11 cellular contexts compared by ENCODE assay signal in genomic region chr1:17624540-17625256, GRCh38.
DNase-seq lines count a peak whose midpoint lies in the region; ATAC-seq and TF ChIP-seq lines count a peak whose summit lies in the region.
"Had no signal": no experiment of that assay in that cellular context is flagged by ENCODE, and none has a peak within 500 bp of the region (broad histone marks: within the 10 kb centered on the region; RNA-seq: fewer than 3 reads in every experiment).

No MANE protein-coding gene starts in this region.

- peak overlapping the region; percentile 85 for H3K27ac ChIP-seq in right cardiac atrium (ENCODE audit: low read length)

- H3K27me3 ChIP-seq in right cardiac atrium (ENCODE audit: control insufficient read depth, insufficient read depth): no peaks in the 10 kb centered on the region
- H3K27me3 ChIP-seq: uterus had no signal

- intact Hi-C loops in right cardiac atrium (cut with DNase I): no loop called here

- WGBS in right cardiac atrium: 52% methylated on average over 8 of the region's 8 CpGs

- peak; percentile 61 to 70 for ATAC-seq in right cardiac atrium
- no peak for ATAC-seq in HG02588 (IDR thresholded peaks at IDR 0.05; ENCODE audit: unreplicated experiment)
- ATAC-seq in HG02885 (IDR thresholded peaks at IDR 0.05; ENCODE audit: poor library complexity, unreplicated experiment): no peak
- ATAC-seq: activated naive CD8-positive, alpha-beta T cell treated with anti-CD3 and anti-CD28 coated beads, Interleukin-2, amount 50 U/mL, for 24 hours had no signal

- TF ChIP-seq CTCF in brain (conservative IDR thresholded peaks at IDR 0.05): no peak

- no peaks in the 10 kb centered on the region for H3K9me3 ChIP-seq in right cardiac atrium (ENCODE audit: control insufficient read depth, low read length)
- H3K9me3 ChIP-seq: uterus had no signal

- no peaks in the 10 kb centered on the region for H3K27me3 Mint-ChIP-seq in brain

- H3K4me3 Mint-ChIP-seq in brain: no peak overlapping the region
- H3K4me3 Mint-ChIP-seq: activated naive CD8-positive, alpha-beta T cell treated with anti-CD3 and anti-CD28 coated beads, Interleukin-2, amount 50 U/mL, for 24 hours had no signal

- H3K4me1 ChIP-seq in right cardiac atrium (ENCODE audit: control insufficient read depth, insufficient read depth, low read length): peaks cover 9% of the 10 kb centered on the region
- H3K4me1 ChIP-seq: uterus had no signal

- no peaks in the 10 kb centered on the region for H3K4me1 Mint-ChIP-seq in brain
- H3K4me1 Mint-ChIP-seq: activated naive CD8-positive, alpha-beta T cell treated with anti-CD3 and anti-CD28 coated beads, Interleukin-2, amount 50 U/mL, for 24 hours had no signal

- DNase-seq in HS-27A (ENCODE audit: low read depth) (peak; percentile 59), right cardiac atrium (peak; percentile 74 to 86 (median 86)), stromal cell of bone marrow (ENCODE audit: low read depth) (peak; percentile 33), NCI-H1436 (lab: John Stamatoyannopoulos, UW) (no peak), NCI-H524 (lab: John Stamatoyannopoulos, UW) (no peak)
- DNase-seq: activated naive CD8-positive, alpha-beta T cell treated with anti-CD3 and anti-CD28 coated beads, Interleukin-2, amount 50 U/mL, for 24 hours; NCI-H524 treated with DMSO at 0.1 percent for 48 hours had no signal

- H3K27ac Mint-ChIP-seq in brain: peak overlapping the region in 4 of 5 experiments; percentile 9 to 77 (median 40)
- H3K27ac Mint-ChIP-seq: activated naive CD8-positive, alpha-beta T cell treated with anti-CD3 and anti-CD28 coated beads, Interleukin-2, amount 50 U/mL, for 24 hours had no signal

- no peak overlapping the region for H3K4me3 ChIP-seq in right cardiac atrium (ENCODE audit: low read length)
- H3K4me3 ChIP-seq: uterus had no signal

- no peaks in the 10 kb centered on the region for H3K9me3 Mint-ChIP-seq in brain
- H3K9me3 Mint-ChIP-seq: activated naive CD8-positive, alpha-beta T cell treated with anti-CD3 and anti-CD28 coated beads, Interleukin-2, amount 50 U/mL, for 24 hours had no signal

- peaks cover 40% of the 10 kb centered on the region for H3K36me3 Mint-ChIP-seq in brain

Comparison
In these comparisons a context has a peak if more than half of its experiments do, and no peak if none do; other contexts are left out.
1. DNase-seq: peak in HS-27A (single experiment), right cardiac atrium (3 of 3) and stromal cell of bone marrow (single experiment); none in NCI-H1436 (single experiment) and NCI-H524 (0 of 2).
2. ATAC-seq: peak in right cardiac atrium (2 of 2); none in HG02588 (single experiment) and HG02885 (single experiment).